In genomic region chrX:20325786-20326388, GRCh38 we compare ENCODE assay signal across 34 cellular contexts.
"Had no signal": no experiment of that assay in that cellular context is flagged by ENCODE, and none has a peak within 500 bp of the region (broad histone marks: within the 10 kb centered on the region; RNA-seq: fewer than 3 reads in every experiment).

No MANE protein-coding gene starts in this region.

- H3K9me3 ChIP-seq: adrenal gland, breast epithelium, colonic mucosa, esophagus squamous epithelium had no signal

- DNase-seq: activated CD4-positive, alpha-beta memory T cell treated with anti-CD3 and anti-CD28 coated beads for 36 hours; activated CD4-positive, alpha-beta T cell treated with anti-CD3 and anti-CD28 coated beads for 36 hours; activated CD4-positive, alpha-beta T cell treated with anti-CD3 and anti-CD28 coated beads, Interleukin-2, amount 10 ng/mL, durations not matched to agents 24 days and 14 days; activated CD4-positive, CD25-positive, alpha-beta regulatory T cell; activated CD4-positive, CD25-positive, alpha-beta regulatory T cell treated with anti-CD3 and anti-CD28 coated beads, Interleukin-2, amount 50 U/mL, for 72 hours; activated CD8-positive, alpha-beta memory T cell treated with anti-CD3 and anti-CD28 coated beads, Interleukin-2, amount 10 ng/mL, durations not matched to agents 7 days and 5 days; activated CD8-positive, alpha-beta memory T cell treated with anti-CD3 and anti-CD28 coated beads, Interleukin-2, amount 50 U/mL, for 4 hours; activated CD8-positive, alpha-beta T cell treated with anti-CD3 and anti-CD28 coated beads, Interleukin-2, amount 10 ng/mL, durations not matched to agents 7 days and 5 days; activated effector memory CD4-positive, alpha-beta T cell treated with anti-CD3 and anti-CD28 coated beads, Interleukin-2, amount 50 U/mL, for 16 hours; activated naive CD4-positive, alpha-beta T cell treated with anti-CD3 and anti-CD28 coated beads for 36 hours; activated naive CD8-positive, alpha-beta T cell treated with anti-CD3 and anti-CD28 coated beads for 36 hours; activated naive CD8-positive, alpha-beta T cell treated with anti-CD3 and anti-CD28 coated beads, Interleukin-2, amount 50 U/mL, for 24 hours; activated T-cell treated with anti-CD3 and anti-CD28 coated beads, Interleukin-2, amount 50 U/mL, for 1 hour; activated T-cell treated with anti-CD3 and anti-CD28 coated beads, Interleukin-2, amount 50 U/mL, for 48 hours; adrenal gland; amygdala; aorta; central memory CD4-positive, alpha-beta T cell; cerebellar nuclear complex; colonic mucosa; effector CD8-positive, alpha-beta T cell; esophagus squamous epithelium; foreskin melanocyte; head of caudate nucleus; T-helper 2 cell had no signal

- H3K4me1 Mint-ChIP-seq: brain had no signal

- H3K36me3 Mint-ChIP-seq: activated CD4-positive, alpha-beta memory T cell treated with anti-CD3 and anti-CD28 coated beads for 36 hours; activated CD8-positive, alpha-beta memory T cell treated with anti-CD3 and anti-CD28 coated beads, Interleukin-2, amount 10 ng/mL, durations not matched to agents 7 days and 5 days; activated naive CD4-positive, alpha-beta T cell treated with anti-CD3 and anti-CD28 coated beads, Interleukin-2, amount 50 U/mL, for 24 hours; activated naive CD8-positive, alpha-beta T cell treated with anti-CD3 and anti-CD28 coated beads for 36 hours; brain had no signal

- H3K27ac ChIP-seq: adrenal gland, breast epithelium, cardiac muscle cell, colonic mucosa, epithelial cell of prostate, esophagus squamous epithelium had no signal

- H3K27ac Mint-ChIP-seq: activated CD4-positive, alpha-beta memory T cell treated with anti-CD3 and anti-CD28 coated beads for 36 hours; activated CD4-positive, alpha-beta T cell treated with anti-CD3 and anti-CD28 coated beads for 36 hours; activated CD4-positive, alpha-beta T cell treated with anti-CD3 and anti-CD28 coated beads, Interleukin-2, amount 10 ng/mL, durations not matched to agents 24 days and 14 days; activated CD8-positive, alpha-beta memory T cell treated with anti-CD3 and anti-CD28 coated beads, Interleukin-2, amount 10 ng/mL, durations not matched to agents 7 days and 5 days; activated CD8-positive, alpha-beta T cell treated with anti-CD3 and anti-CD28 coated beads, Interleukin-2, amount 10 ng/mL, durations not matched to agents 7 days and 5 days; activated naive CD4-positive, alpha-beta T cell treated with anti-CD3 and anti-CD28 coated beads for 36 hours; activated naive CD4-positive, alpha-beta T cell treated with anti-CD3 and anti-CD28 coated beads, Interleukin-2, amount 50 U/mL, for 24 hours; activated naive CD8-positive, alpha-beta T cell treated with anti-CD3 and anti-CD28 coated beads for 36 hours; activated naive CD8-positive, alpha-beta T cell treated with anti-CD3 and anti-CD28 coated beads, Interleukin-2, amount 50 U/mL, for 24 hours; activated T-helper 1 cell treated with anti-CD3 and anti-CD28 coated beads, Interleukin-12 subunit alpha, Interleukin-12 subunit beta, Interleukin-2, Interleukin-4 antibody, amounts not matched to agents 30 ng/mL and 10 ng/mL and 1 ng/mL, durations not matched to agents 14 hours and 24 hours and 36 hours; activated T-helper 2 cell treated with anti-CD3 and anti-CD28 coated beads, Interferon-gamma antibody, Interleukin-2, Interleukin-4, amounts not matched to agents 10 μg/mL and 5 μg/mL and 100 μg/mL, durations not matched to agents 14 hours and 24 hours and 36 hours; brain had no signal

- ATAC-seq: activated CD4-positive, alpha-beta T cell treated with anti-CD3 and anti-CD28 coated beads for 36 hours; activated CD8-positive, alpha-beta memory T cell treated with anti-CD3 and anti-CD28 coated beads, Interleukin-2, amount 10 ng/mL, durations not matched to agents 7 days and 5 days; activated CD8-positive, alpha-beta T cell treated with anti-CD3 and anti-CD28 coated beads, Interleukin-2, amount 10 ng/mL, durations not matched to agents 7 days and 5 days; activated naive CD8-positive, alpha-beta T cell treated with anti-CD3 and anti-CD28 coated beads, Interleukin-2, amount 50 U/mL, for 24 hours had no signal

- FAIRE-seq: endometrium, endothelial cell of umbilical vein had no signal

- H3K9me3 Mint-ChIP-seq: activated CD4-positive, alpha-beta memory T cell treated with anti-CD3 and anti-CD28 coated beads for 36 hours; activated naive CD4-positive, alpha-beta T cell treated with anti-CD3 and anti-CD28 coated beads for 36 hours; activated naive CD4-positive, alpha-beta T cell treated with anti-CD3 and anti-CD28 coated beads, Interleukin-2, amount 50 U/mL, for 24 hours; activated naive CD8-positive, alpha-beta T cell treated with anti-CD3 and anti-CD28 coated beads for 36 hours; activated naive CD8-positive, alpha-beta T cell treated with anti-CD3 and anti-CD28 coated beads, Interleukin-2, amount 50 U/mL, for 24 hours; activated T-helper 1 cell treated with anti-CD3 and anti-CD28 coated beads, Interleukin-12 subunit alpha, Interleukin-12 subunit beta, Interleukin-2, Interleukin-4 antibody, amounts not matched to agents 30 ng/mL and 10 ng/mL and 1 ng/mL, durations not matched to agents 14 hours and 24 hours and 36 hours; activated T-helper 2 cell treated with anti-CD3 and anti-CD28 coated beads, Interferon-gamma antibody, Interleukin-2, Interleukin-4, amounts not matched to agents 10 μg/mL and 5 μg/mL and 100 μg/mL, durations not matched to agents 14 hours and 24 hours and 36 hours had no signal

- H3K36me3 ChIP-seq: adrenal gland, breast epithelium, cardiac muscle cell, colonic mucosa, esophagus squamous epithelium had no signal

- H3K4me3 ChIP-seq: adrenal gland, breast epithelium, cardiac muscle cell, colonic mucosa, esophagus squamous epithelium had no signal

- H3K27me3 ChIP-seq: cardiac muscle cell, colonic mucosa, esophagus squamous epithelium had no signal

- H3K4me1 ChIP-seq: adrenal gland, breast epithelium, colonic mucosa, esophagus squamous epithelium had no signal

- H3K4me3 Mint-ChIP-seq: activated CD4-positive, alpha-beta memory T cell treated with anti-CD3 and anti-CD28 coated beads for 36 hours; activated CD4-positive, alpha-beta T cell treated with anti-CD3 and anti-CD28 coated beads for 36 hours; activated CD4-positive, alpha-beta T cell treated with anti-CD3 and anti-CD28 coated beads, Interleukin-2, amount 10 ng/mL, durations not matched to agents 24 days and 14 days; activated CD8-positive, alpha-beta memory T cell treated with anti-CD3 and anti-CD28 coated beads, Interleukin-2, amount 10 ng/mL, durations not matched to agents 7 days and 5 days; activated CD8-positive, alpha-beta T cell treated with anti-CD3 and anti-CD28 coated beads, Interleukin-2, amount 10 ng/mL, durations not matched to agents 7 days and 5 days; activated naive CD4-positive, alpha-beta T cell treated with anti-CD3 and anti-CD28 coated beads for 36 hours; activated naive CD4-positive, alpha-beta T cell treated with anti-CD3 and anti-CD28 coated beads, Interleukin-2, amount 50 U/mL, for 24 hours; activated naive CD8-positive, alpha-beta T cell treated with anti-CD3 and anti-CD28 coated beads for 36 hours; activated naive CD8-positive, alpha-beta T cell treated with anti-CD3 and anti-CD28 coated beads, Interleukin-2, amount 50 U/mL, for 24 hours; activated T-helper 1 cell treated with anti-CD3 and anti-CD28 coated beads, Interleukin-12 subunit alpha, Interleukin-12 subunit beta, Interleukin-2, Interleukin-4 antibody, amounts not matched to agents 30 ng/mL and 10 ng/mL and 1 ng/mL, durations not matched to agents 14 hours and 24 hours and 36 hours; brain had no signal

- H3K27me3 Mint-ChIP-seq: activated CD4-positive, alpha-beta memory T cell treated with anti-CD3 and anti-CD28 coated beads for 36 hours; activated CD4-positive, alpha-beta T cell treated with anti-CD3 and anti-CD28 coated beads for 36 hours; activated naive CD4-positive, alpha-beta T cell treated with anti-CD3 and anti-CD28 coated beads, Interleukin-2, amount 50 U/mL, for 24 hours; activated naive CD8-positive, alpha-beta T cell treated with anti-CD3 and anti-CD28 coated beads for 36 hours; activated naive CD8-positive, alpha-beta T cell treated with anti-CD3 and anti-CD28 coated beads, Interleukin-2, amount 50 U/mL, for 24 hours had no signal
